In the genomic region with DNA sequence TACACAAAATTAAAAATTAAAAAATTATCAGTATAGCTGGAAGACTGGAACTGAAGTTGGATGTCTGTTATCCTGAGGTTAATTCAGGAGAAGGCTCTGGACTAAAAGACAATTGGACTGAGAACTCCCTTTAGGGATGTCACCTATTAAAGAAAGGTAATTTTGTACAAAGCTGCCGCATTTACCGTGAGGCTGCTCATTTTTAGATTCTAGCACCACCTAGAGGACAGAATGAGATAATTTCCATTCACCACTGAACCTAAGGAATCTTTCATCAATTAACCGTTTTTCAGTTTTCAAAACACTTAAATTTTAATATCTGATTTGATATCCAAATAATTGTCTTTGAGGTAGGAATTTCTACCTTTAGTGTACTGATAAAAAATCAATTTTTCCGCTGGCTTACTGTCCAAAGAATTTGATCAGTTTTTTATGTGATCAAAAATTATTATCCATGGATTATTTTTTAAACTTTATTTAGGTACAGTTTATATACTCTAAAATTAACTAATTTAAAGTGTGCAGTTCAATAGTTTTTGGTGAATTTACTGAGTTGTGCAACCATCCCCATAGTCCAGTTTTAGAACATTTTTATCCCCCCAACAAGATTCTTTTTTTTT, we compare ENCODE assay signal across 9 cellular contexts.
DNase-seq lines count a peak whose midpoint lies in the region; ATAC-seq, FAIRE-seq and TF ChIP-seq lines count a peak whose summit lies in the region.
"Had no signal": no experiment of that assay in that cellular context is flagged by ENCODE, and none has a peak within 500 bp of the region (broad histone marks: within the 10 kb centered on the region; RNA-seq: fewer than 3 reads in every experiment).

No MANE protein-coding gene starts in this region.

- H3K79me2 ChIP-seq in OCI-LY1 (ENCODE audit: insufficient read depth, low read length), result no peaks in the 10 kb centered on the region

- no peak overlapping the region for H3K27ac Mint-ChIP-seq in memory B cell

- H3K4me3 Mint-ChIP-seq in memory B cell, result no peak overlapping the region

- DNase-seq in NCI-H510A treated with DMSO at 0.1 percent for 48 hours (lab: John Stamatoyannopoulos, UW) (peak; percentile 48), NCI-H510A (lab: John Stamatoyannopoulos, UW) (no peak), HuH-7.5 (ENCODE audit: low spot score) (peak; percentile 22), memory B cell (ENCODE audit: low spot score in 2 of 2) (peak in 1 of 2 donors; percentile 23), GF-D8 (lab: John Stamatoyannopoulos, UW) (no peak)
- no peak for DNase-seq in stimulated activated CD4-positive, alpha-beta T cell treated with anti-CD3 and anti-CD28 coated beads, Interleukin-4, amount 100 ng/mL, for 4 hours

- no peaks in the 10 kb centered on the region for H3K9me3 Mint-ChIP-seq in memory B cell

- no peak overlapping the region for H3K4me3 ChIP-seq in OCI-LY1 (ENCODE audit: low read depth, low read length, poor library complexity, severe bottlenecking)
- H3K4me3 ChIP-seq: BLaER1 treated with 17β-estradiol and CSF1 and Interleukin-3, amounts not matched to agents 10 nM and 100 nM had no signal

- peak; percentile 88 for TF ChIP-seq CTCF in OCI-LY1 (IDR thresholded peaks at IDR 0.05; ENCODE audit: low read length)

- H3K4me1 ChIP-seq in OCI-LY1 (ENCODE audit: insufficient read depth, low read length, severe bottlenecking), result no peaks in the 10 kb centered on the region

- no peaks in the 10 kb centered on the region for H3K9me3 ChIP-seq in OCI-LY1 (ENCODE audit: low read length)
- H3K9me3 ChIP-seq: BLaER1 treated with 17β-estradiol and CSF1 and Interleukin-3, amounts not matched to agents 10 nM and 100 nM had no signal

- H3K4me1 Mint-ChIP-seq in memory B cell, result no peaks in the 10 kb centered on the region

- H3K27me3 Mint-ChIP-seq in memory B cell, result peaks cover 2% of the 10 kb centered on the region

- H3F3A ChIP-seq in OCI-LY1 (ENCODE audit: insufficient read depth, low read length), result no peaks in the 10 kb centered on the region

- H2AFZ ChIP-seq in OCI-LY1 (ENCODE audit: low read length), result no peak overlapping the region

- no peaks in the 10 kb centered on the region for H3K27me3 ChIP-seq in OCI-LY1 (ENCODE audit: insufficient read depth, low read length)
- H3K27me3 ChIP-seq: BLaER1 treated with 17β-estradiol and CSF1 and Interleukin-3, amounts not matched to agents 10 nM and 100 nM had no signal

- peak; percentile 24 for FAIRE-seq in colon (lab: Jason Lieb, UNC)

- no peaks in the 10 kb centered on the region for H3K9me2 ChIP-seq in OCI-LY1 (ENCODE audit: low read depth, low read length)

- no peaks in the 10 kb centered on the region for H3K36me3 ChIP-seq in OCI-LY1 (ENCODE audit: insufficient read depth, low read length)
- H3K36me3 ChIP-seq: BLaER1 treated with 17β-estradiol and CSF1 and Interleukin-3, amounts not matched to agents 10 nM and 100 nM had no signal

- no peak overlapping the region for H3K4me2 ChIP-seq in OCI-LY1 (ENCODE audit: low read length)

- ATAC-seq in memory B cell (ENCODE audit: low read depth), result peak; percentile 47

- no peaks in the 10 kb centered on the region for H4K20me1 ChIP-seq in OCI-LY1 (ENCODE audit: insufficient read depth, low read length)
- H4K20me1 ChIP-seq: BLaER1 treated with 17β-estradiol and CSF1 and Interleukin-3, amounts not matched to agents 10 nM and 100 nM had no signal

- no peak overlapping the region for H3K27ac ChIP-seq in OCI-LY1 (ENCODE audit: low read depth, low read length, poor library complexity, severe bottlenecking)
- H3K27ac ChIP-seq: BLaER1 treated with 17β-estradiol and CSF1 and Interleukin-3, amounts not matched to agents 10 nM and 100 nM had no signal

- no peaks in the 10 kb centered on the region for H3K36me3 Mint-ChIP-seq in memory B cell

- H3K9ac ChIP-seq in OCI-LY1 (ENCODE audit: low read length), result no peak overlapping the region
- H3K9ac ChIP-seq: BLaER1 treated with 17β-estradiol and CSF1 and Interleukin-3, amounts not matched to agents 10 nM and 100 nM had no signal

Comparison
In these comparisons a context has a peak if more than half of its experiments do, and no peak if none do; other contexts are left out.
1. DNase-seq: peak in NCI-H510A treated with DMSO at 0.1 percent for 48 hours (single experiment) and HuH-7.5 (single experiment); none in NCI-H510A (single experiment), stimulated activated CD4-positive, alpha-beta T cell treated with anti-CD3 and anti-CD28 coated beads, Interleukin-4, amount 100 ng/mL, for 4 hours (0 of 2) and GF-D8 (single experiment).